Comparison of ENCODE assay signal across 27 cellular contexts in genomic region chr1:5692649-5693048, GRCh38.
"Had no signal": no experiment of that assay in that cellular context is flagged by ENCODE, and none has a peak within 500 bp of the region (broad histone marks: within the 10 kb centered on the region; RNA-seq: fewer than 3 reads in every experiment).

No MANE protein-coding gene starts in this region.

- ATAC-seq: activated T-helper 17 cell treated with anti-CD3 and anti-CD28 coated beads, Interleukin-2, amount 50 U/mL, for 72 hours; esophagus mucosa; WTC11 had no signal

- H3K27ac Mint-ChIP-seq: activated CD4-positive, alpha-beta memory T cell treated with anti-CD3 and anti-CD28 coated beads, Interleukin-2, amount 10 ng/mL, durations not matched to agents 7 days and 5 days; activated CD4-positive, alpha-beta T cell treated with anti-CD3 and anti-CD28 coated beads, Interleukin-2, amount 10 ng/mL, durations not matched to agents 7 days and 5 days; activated naive CD8-positive, alpha-beta T cell; activated T-cell treated with anti-CD3 and anti-CD28 coated beads, Interleukin-2, amount 50 U/mL, for 24 hours; activated T-helper 17 cell treated with anti-CD3 and anti-CD28 coated beads, Interleukin-2, amount 50 U/mL, for 72 hours; dendritic cell treated with granulocyte-macrophage colony-stimulating factor and Interleukin-4, amounts not matched to agents 40 ng/mL and 50 ng/mL, for 4 days; endodermal cell; WTC11 had no signal

- H3K27me3 ChIP-seq: brain microvascular endothelial cell had no signal

- H3K4me3 ChIP-seq: coronary artery, dorsolateral prefrontal cortex had no signal

- H3K4me1 Mint-ChIP-seq: activated CD4-positive, alpha-beta memory T cell treated with anti-CD3 and anti-CD28 coated beads, Interleukin-2, amount 10 ng/mL, durations not matched to agents 7 days and 5 days; activated CD4-positive, alpha-beta T cell treated with anti-CD3 and anti-CD28 coated beads, Interleukin-2, amount 10 ng/mL, durations not matched to agents 7 days and 5 days; central memory CD8-positive, alpha-beta T cell had no signal

- DNase-seq: activated CD4-positive, alpha-beta memory T cell treated with anti-CD3 and anti-CD28 coated beads, Interleukin-2, amount 10 ng/mL, durations not matched to agents 7 days and 5 days; activated CD4-positive, alpha-beta T cell treated with anti-CD3 and anti-CD28 coated beads for 1 hour; activated CD4-positive, alpha-beta T cell treated with anti-CD3 and anti-CD28 coated beads for 4 hours; activated CD4-positive, alpha-beta T cell treated with anti-CD3 and anti-CD28 coated beads, Interleukin-2, amount 10 ng/mL, durations not matched to agents 7 days and 5 days; activated CD4-positive, alpha-beta T cell treated with anti-CD3 and anti-CD28 coated beads, Interleukin-2, amount 50 U/mL, for 4 hours; activated CD8-positive, alpha-beta memory T cell treated with anti-CD3 and anti-CD28 coated beads, Interleukin-2, amount 50 U/mL, for 48 hours; activated effector memory CD4-positive, alpha-beta T cell treated with Interleukin-2 at 50 U/mL for 16 hours; activated gamma-delta T cell treated with Interleukin-2 at 50 U/mL for 16 hours; activated naive CD4-positive, alpha-beta T cell treated with anti-CD3 and anti-CD28 coated beads, Interleukin-2, amount 50 U/mL, for 16 hours; activated naive CD4-positive, alpha-beta T cell treated with Interleukin-2 at 50 U/mL for 16 hours; activated T-cell treated with anti-CD3 and anti-CD28 coated beads for 4 hours; activated T-cell treated with anti-CD3 and anti-CD28 coated beads, Interleukin-2, amount 50 U/mL, for 24 hours; amniotic stem cell; anterior cingulate cortex; brain microvascular endothelial cell; effector memory CD4-positive, alpha-beta T cell; endodermal cell; foreskin fibroblast; T-helper 2 cell had no signal

- H3K36me3 Mint-ChIP-seq: activated naive CD8-positive, alpha-beta T cell; WTC11 had no signal

- H3K27ac ChIP-seq: brain microvascular endothelial cell, coronary artery, dorsolateral prefrontal cortex had no signal

- H3K4me3 Mint-ChIP-seq: activated CD4-positive, alpha-beta memory T cell treated with anti-CD3 and anti-CD28 coated beads, Interleukin-2, amount 10 ng/mL, durations not matched to agents 7 days and 5 days; activated CD4-positive, alpha-beta T cell treated with anti-CD3 and anti-CD28 coated beads, Interleukin-2, amount 10 ng/mL, durations not matched to agents 7 days and 5 days; activated naive CD8-positive, alpha-beta T cell; activated T-cell treated with anti-CD3 and anti-CD28 coated beads, Interleukin-2, amount 50 U/mL, for 24 hours; activated T-helper 17 cell treated with anti-CD3 and anti-CD28 coated beads, Interleukin-2, amount 50 U/mL, for 72 hours; central memory CD8-positive, alpha-beta T cell; dendritic cell treated with granulocyte-macrophage colony-stimulating factor and Interleukin-4, amounts not matched to agents 40 ng/mL and 50 ng/mL, for 4 days; endodermal cell; WTC11 had no signal

- H3K36me3 ChIP-seq: brain microvascular endothelial cell had no signal

- H3K9me3 Mint-ChIP-seq: activated CD4-positive, alpha-beta memory T cell treated with anti-CD3 and anti-CD28 coated beads, Interleukin-2, amount 10 ng/mL, durations not matched to agents 7 days and 5 days; activated CD4-positive, alpha-beta T cell treated with anti-CD3 and anti-CD28 coated beads, Interleukin-2, amount 10 ng/mL, durations not matched to agents 7 days and 5 days; activated T-cell treated with anti-CD3 and anti-CD28 coated beads, Interleukin-2, amount 50 U/mL, for 24 hours; activated T-helper 17 cell treated with anti-CD3 and anti-CD28 coated beads, Interleukin-2, amount 50 U/mL, for 72 hours; central memory CD8-positive, alpha-beta T cell; dendritic cell treated with granulocyte-macrophage colony-stimulating factor and Interleukin-4, amounts not matched to agents 40 ng/mL and 50 ng/mL, for 4 days; endodermal cell had no signal
